8 cellular contexts compared by ENCODE assay signal in genomic region chr10:46030091-46030937, GRCh38. TPM values are rescaled to one million over a fixed set of nuclear protein-coding genes. Genes with fewer than 3 reads are reported as not detected.
DNase-seq lines count a peak whose midpoint lies in the region; ATAC-seq, FAIRE-seq and TF ChIP-seq lines count a peak whose summit lies in the region.

Gene NCOA4, minus strand, starts transcription at chr10:46030623. Its CDS starts 13,943 bp downstream, at chr10:46016680.

- intact Hi-C loops in colonic mucosa (cut with DNase I) = no loop called here

- FAIRE-seq in GM19239 (lab: Jason Lieb, UNC) = no peak

- H3K27ac ChIP-seq in colonic mucosa = peak within 1 kb of the TSS; percentile 89

- H3K9me3 ChIP-seq in colonic mucosa = no peaks in the 10 kb centered on the region

- TF ChIP-seq CTCF in BJ (IDR thresholded peaks at IDR 0.05; ENCODE audit: insufficient read depth, low read depth, low read length) = peak; percentile 90
- TF ChIP-seq CTCF in colonic mucosa (IDR thresholded peaks at IDR 0.05) = peak; percentile 76

- peak within 1 kb of the TSS; percentile 81 to 85 for H3K9ac ChIP-seq in colonic mucosa (ENCODE audit: low read depth in 2 of 2, low read length in 2 of 2)

- H3K4me3 ChIP-seq in BJ (ENCODE audit: low read depth, low read length) (peak within 1 kb of the TSS; percentile 81), colonic mucosa (peak within 1 kb of the TSS; percentile 82)

- peak; percentile 93 for ATAC-seq in HG03457 (IDR thresholded peaks at IDR 0.05; ENCODE audit: unreplicated experiment)

- POLR2A ChIA-PET in BJ (lab: Charles Lee) = no interaction called here

- H3K4me1 ChIP-seq in colonic mucosa = peaks cover 9% of the 10 kb centered on the region

- CTCF ChIA-PET in BJ (lab: Yijun Ruan, JAX) = interaction anchor here (1.3 to 2.3 kb wide), 3 partner anchors 12 to 47 kb away, joined by 5 to 18 read pairs (median 10); no protein-coding TSS in a partner anchor

- H3K27me3 ChIP-seq in BJ (ENCODE audit: control insufficient read depth, insufficient read depth, low read length) (no peaks in the 10 kb centered on the region), colonic mucosa (no peaks in the 10 kb centered on the region)

- H3K36me3 ChIP-seq in BJ (ENCODE audit: control insufficient read depth, insufficient read depth, low read length) (no peaks in the 10 kb centered on the region; the same call in 1 of the 2 replicates), colonic mucosa (no peaks in the 10 kb centered on the region)

- DNase-seq in BJ (ENCODE audit: low read depth) (peak; percentile 86), GM19239 (ENCODE audit: insufficient read length, low spot score) (peak; percentile 94), NCI-H524 (lab: John Stamatoyannopoulos, UW) (peak; percentile 84 to 88), colonic mucosa (peak; percentile 98), left kidney (ENCODE audit: low read depth, low spot score) (peak; percentile 99)
- DNase-seq in activated CD4-positive, alpha-beta T cell treated with anti-CD3 and anti-CD28 coated beads for 48 hours = peak; percentile 97
- peak; percentile 95 to 96 for DNase-seq in stimulated activated CD4-positive, alpha-beta T cell treated with anti-CD3 and anti-CD28 coated beads, Interleukin-2, amount 100 ng/mL, for 24 hours

RNA-seq across cellular contexts. Expression of gene NCOA4, which starts in this region (rescaled TPM):
- polyA plus RNA-seq in BJ (2011; rRNA removed) = 108 and 156 TPM in 2 replicates
- 83.2 and 104 TPM in 2 replicates for polyA minus RNA-seq in BJ (2011; rRNA and poly(A)+ RNA removed)
- total RNA-seq in colonic mucosa = 100 to 1,000 TPM; 132 to 192 TPM

Comparison
In these comparisons a context has a peak if more than half of its experiments do, and no peak if none do; other contexts are left out.
1. Peak in every context shown above with its lines: DNase-seq, ATAC-seq, H3K4me3 ChIP-seq and H3K27ac ChIP-seq.